ENCODE assay signal across 14 cellular contexts in genomic region chr19:17872251-17873001, GRCh38. TPM values are rescaled to one million over a fixed set of nuclear protein-coding genes. Genes with fewer than 3 reads are reported as not detected.
DNase-seq lines count a peak whose midpoint lies in the region; ATAC-seq and TF ChIP-seq lines count a peak whose summit lies in the region.
"Had no signal": no experiment of that assay in that cellular context is flagged by ENCODE, and none has a peak within 500 bp of the region (broad histone marks: within the 10 kb centered on the region; RNA-seq: fewer than 3 reads in every experiment).

No MANE protein-coding gene starts in this region.

- peaks cover 4% of the 10 kb centered on the region for H3K27me3 Mint-ChIP-seq in glutamatergic neuron (ENCODE audit: unreplicated experiment)

- TF ChIP-seq CTCF in glutamatergic neuron (IDR thresholded peaks at IDR 0.05; ENCODE audit: partially characterized antibody, unreplicated experiment) = no peak

- DNase-seq in GF-D8 (lab: John Stamatoyannopoulos, UW) (peak; percentile 63), SJCRH30 (no peak), glutamatergic neuron (no peak), head of caudate nucleus (no peak)
- peak; percentile 57 for DNase-seq in activated CD4-positive, CD25-positive, alpha-beta regulatory T cell treated with anti-CD3 and anti-CD28 coated beads, Interleukin-2, amount 50 U/mL, for 72 hours
- DNase-seq in effector memory CD4-positive, alpha-beta T cell = peak in 1 of 3 donors; percentile 18
- peak; percentile 78 for DNase-seq in stimulated activated CD4-positive, alpha-beta T cell treated with anti-CD3 and anti-CD28 coated beads, Interleukin-15, amount 100 ng/mL, for 24 hours
- DNase-seq: body of pancreas, Calu3, NCI-H526 had no signal

- H3K9me3 ChIP-seq in effector memory CD4-positive, alpha-beta T cell (ENCODE audit: control insufficient read depth, low read length) = no peaks in the 10 kb centered on the region
- H3K9me3 ChIP-seq in SJCRH30 (replicated peaks) = no peaks in the 10 kb centered on the region
- H3K9me3 ChIP-seq: body of pancreas had no signal

- no peak for ATAC-seq in GM18520 (IDR thresholded peaks at IDR 0.05; ENCODE audit: unreplicated experiment)
- ATAC-seq: body of pancreas had no signal

- H3K36me3 ChIP-seq in effector memory CD4-positive, alpha-beta T cell (ENCODE audit: control insufficient read depth, insufficient read depth, low read length) = no peaks in the 10 kb centered on the region
- no peaks in the 10 kb centered on the region for H3K36me3 ChIP-seq in SJCRH30

- peaks cover 3% of the 10 kb centered on the region for H3K9me3 Mint-ChIP-seq in glutamatergic neuron (ENCODE audit: unreplicated experiment)

- no peak overlapping the region for H3K27ac Mint-ChIP-seq in glutamatergic neuron (ENCODE audit: unreplicated experiment)

- peak overlapping the region; percentile 56 for H3K4me3 ChIP-seq in effector memory CD4-positive, alpha-beta T cell (ENCODE audit: insufficient read depth, low read depth, low read length, poor library complexity, severe bottlenecking)
- no peak overlapping the region for H3K4me3 ChIP-seq in SJCRH30
- H3K4me3 ChIP-seq: body of pancreas had no signal

- intact Hi-C loops in head of caudate nucleus (cut with DNase I) = no loop called here

- no peaks in the 10 kb centered on the region for H3K36me3 Mint-ChIP-seq in glutamatergic neuron (ENCODE audit: unreplicated experiment)

- no peaks in the 10 kb centered on the region for H3K27me3 ChIP-seq in effector memory CD4-positive, alpha-beta T cell (replicated peaks; ENCODE audit: control insufficient read depth, insufficient read depth, low read length, poor library complexity, severe bottlenecking)
- H3K27me3 ChIP-seq in SJCRH30 = peaks cover 14% of the 10 kb centered on the region; the same call in 1 of the 2 replicates

- peaks cover 22% of the 10 kb centered on the region for H3K4me1 ChIP-seq in effector memory CD4-positive, alpha-beta T cell (ENCODE audit: control insufficient read depth, insufficient read depth, low read length, poor library complexity, severe bottlenecking)
- no peaks in the 10 kb centered on the region for H3K4me1 ChIP-seq in SJCRH30

- peak overlapping the region; percentile 53 for H3K27ac ChIP-seq in effector memory CD4-positive, alpha-beta T cell (ENCODE audit: insufficient read depth, low read length, poor library complexity, severe bottlenecking)
- no peak overlapping the region for H3K27ac ChIP-seq in SJCRH30
- H3K27ac ChIP-seq: body of pancreas had no signal

- no peaks in the 10 kb centered on the region for H3K4me1 Mint-ChIP-seq in glutamatergic neuron (ENCODE audit: low read depth, unreplicated experiment)

- no peak overlapping the region for H3K4me3 Mint-ChIP-seq in glutamatergic neuron (ENCODE audit: unreplicated experiment)

RNA-seq across cellular contexts. Expression of gene SLC5A5, which starts 0.7 kb away (rescaled TPM):
- not detected in 2 replicates for total RNA-seq in SJCRH30 (2014; rRNA removed; shearing (Covaris generic))
- 4.3 TPM for total RNA-seq in glutamatergic neuron (ENCODE audit: unreplicated experiment)
- total RNA-seq: body of pancreas, Calu3, fibroblast of villous mesenchyme, HT1080 had no signal

RNA-seq across cellular contexts. Expression of gene RPL18A, which starts 12.7 kb away (rescaled TPM):
- total RNA-seq in SJCRH30 (2014; rRNA removed; shearing (Covaris generic)) = 2,642 and 3,011 TPM in 2 replicates
- 1,135 TPM for total RNA-seq in glutamatergic neuron (ENCODE audit: unreplicated experiment)

RNA-seq across cellular contexts. Expression of gene JAK3, which starts 24.6 kb away (rescaled TPM):
- total RNA-seq in SJCRH30 (2014; rRNA removed; shearing (Covaris generic)) = 0.03 and 0.04 TPM in 2 replicates
- total RNA-seq in glutamatergic neuron (ENCODE audit: unreplicated experiment) = 1.3 TPM
- total RNA-seq: Calu3 had no signal

RNA-seq across cellular contexts. Expression of gene INSL3, which starts 51.1 kb away (rescaled TPM):
- not detected in 2 replicates for total RNA-seq in SJCRH30 (2014; rRNA removed; shearing (Covaris generic))
- not detected for total RNA-seq in glutamatergic neuron (ENCODE audit: unreplicated experiment)
- total RNA-seq: body of pancreas, Calu3, fibroblast of villous mesenchyme, HT1080, ureter had no signal

Comparison
In these comparisons a context has a peak if more than half of its experiments do, and no peak if none do; other contexts are left out.
1. DNase-seq: peak in GF-D8 (single experiment), activated CD4-positive, CD25-positive, alpha-beta regulatory T cell treated with anti-CD3 and anti-CD28 coated beads, Interleukin-2, amount 50 U/mL, for 72 hours (single experiment) and stimulated activated CD4-positive, alpha-beta T cell treated with anti-CD3 and anti-CD28 coated beads, Interleukin-15, amount 100 ng/mL, for 24 hours (single experiment); none in SJCRH30 (0 of 2), glutamatergic neuron (single experiment) and head of caudate nucleus (0 of 42).